15 cellular contexts compared by ENCODE assay signal in genomic region chr3:154967090-154967489, GRCh38.
"Had no signal": no experiment of that assay in that cellular context is flagged by ENCODE, and none has a peak within 500 bp of the region (broad histone marks: within the 10 kb centered on the region; RNA-seq: fewer than 3 reads in every experiment).

No MANE protein-coding gene starts in this region.

- H3K9me3 ChIP-seq: left ventricle myocardium inferior had no signal

- ATAC-seq: activated CD4-positive, CD25-positive, alpha-beta regulatory T cell treated with anti-CD3 and anti-CD28 coated beads, Interleukin-2, amount 50 U/mL, for 24 hours; naive thymus-derived CD8-positive, alpha-beta T cell had no signal

- DNase-seq: activated CD4-positive, alpha-beta T cell treated with anti-CD3 and anti-CD28 coated beads, Interleukin-2, amount 50 U/mL, for 48 hours; activated effector memory CD4-positive, alpha-beta T cell treated with Interleukin-2 at 50 U/mL for 16 hours; activated naive CD4-positive, alpha-beta T cell treated with anti-CD3 and anti-CD28 coated beads, Interleukin-2, amount 50 U/mL, for 16 hours; activated T-cell treated with anti-CD3 and anti-CD28 coated beads, Interleukin-2, amount 50 U/mL, for 24 hours; erythroblast; glutamatergic neuron; left ventricle myocardium inferior; naive thymus-derived CD8-positive, alpha-beta T cell; posterior cingulate gyrus; retina; stimulated activated CD4-positive, alpha-beta T cell treated with anti-CD3 and anti-CD28 coated beads, Interleukin-4, amount 100 ng/mL, for 4 hours; stimulated activated CD8-positive, alpha-beta memory T cell treated with anti-CD3 and anti-CD28 coated beads, Interleukin-4, amount 100 ng/mL, for 48 hours; stimulated activated naive CD4-positive, alpha-beta T cell treated with Interleukin-2 at 50 U/mL for 16 hours; trophoblast cell had no signal

- H3K4me3 ChIP-seq: left ventricle myocardium inferior had no signal

- H3K36me3 ChIP-seq: left ventricle myocardium inferior had no signal

- H3K27ac ChIP-seq: left ventricle myocardium inferior had no signal

- H3K4me1 ChIP-seq: left ventricle myocardium inferior had no signal
